8 cellular contexts compared by ENCODE assay signal in the genomic region with DNA sequence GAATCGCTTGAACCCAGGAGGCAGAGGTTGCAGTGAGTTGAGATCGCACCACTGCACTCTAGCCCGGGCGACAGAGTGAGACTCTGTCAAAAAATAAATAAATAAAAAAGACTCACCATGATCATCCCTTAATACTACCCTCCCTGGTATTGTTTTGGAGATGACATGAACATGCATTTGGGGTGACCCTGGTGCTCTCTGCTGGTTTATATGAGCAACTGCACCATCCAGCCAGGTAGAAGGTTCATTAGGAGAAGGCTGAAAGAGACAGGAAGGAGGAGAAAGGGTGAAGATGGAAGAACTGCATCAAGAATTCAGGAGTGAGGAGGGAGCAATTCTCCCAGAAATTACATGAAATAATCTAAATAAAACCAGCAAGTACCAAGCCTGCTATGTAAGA. TPM values are rescaled to one million over a fixed set of nuclear protein-coding genes. Genes with fewer than 3 reads are reported as not detected.
DNase-seq lines count a peak whose midpoint lies in the region; ATAC-seq and TF ChIP-seq lines count a peak whose summit lies in the region.

No MANE protein-coding gene starts in this region.

- peaks cover 53% of the 10 kb centered on the region for H3K27me3 ChIP-seq in WERI-Rb-1 (ENCODE audit: insufficient read depth, low read depth, severe bottlenecking)

- H3K27ac ChIP-seq in WERI-Rb-1: no peak overlapping the region

- TF ChIP-seq CTCF in WERI-Rb-1 (IDR thresholded peaks at IDR 0.05; ENCODE audit: low read depth, low read length) (peak; percentile 66), fibroblast of villous mesenchyme (IDR thresholded peaks at IDR 0.05; ENCODE audit: insufficient read depth, low read depth, low read length) (peak; percentile 85), progenitor cell of endocrine pancreas (IDR thresholded peaks at IDR 0.05; ENCODE audit: unreplicated experiment) (peak; percentile 69)

- no peaks in the 10 kb centered on the region for H3K9me3 ChIP-seq in WERI-Rb-1 (ENCODE audit: severe bottlenecking)

- peak; percentile 64 for ATAC-seq in stimulated activated naive CD8-positive, alpha-beta T cell treated with anti-CD3 and anti-CD28 coated beads, Interleukin-15, amount 100 ng/mL, for 72 hours
- no peak for ATAC-seq in stimulated activated naive CD8-positive, alpha-beta T cell treated with anti-CD3 and anti-CD28 coated beads, Interleukin-15, Interleukin-2, amounts not matched to agents 100 U/mL and 50 U/mL, for 24 hours
- no peak for ATAC-seq in GM21786 (IDR thresholded peaks at IDR 0.05; ENCODE audit: unreplicated experiment)

- H3K36me3 Mint-ChIP-seq in progenitor cell of endocrine pancreas (ENCODE audit: insufficient read depth): no peaks in the 10 kb centered on the region
- H3K36me3 Mint-ChIP-seq in activated T-helper 1 cell treated with anti-CD3 and anti-CD28 coated beads, Interleukin-12 subunit alpha, Interleukin-12 subunit beta, Interleukin-2, Interleukin-4 antibody, amounts not matched to agents 30 ng/mL and 10 ng/mL and 1 ng/mL, durations not matched to agents 14 hours and 24 hours and 36 hours (ENCODE audit: low read depth): no peaks in the 10 kb centered on the region

- intact Hi-C loops in activated T-helper 1 cell treated with anti-CD3 and anti-CD28 coated beads, Interleukin-12 subunit alpha, Interleukin-12 subunit beta, Interleukin-2, Interleukin-4 antibody, amounts not matched to agents 30 ng/mL and 10 ng/mL and 1 ng/mL, durations not matched to agents 14 hours and 24 hours and 36 hours (cut with micrococcal nuclease): loop anchor here (1.0 to 2.0 kb wide), 2 partner anchors 104 to 416 kb away; no protein-coding TSS in a partner anchor

- no peaks in the 10 kb centered on the region for H3K4me1 Mint-ChIP-seq in stimulated activated naive CD8-positive, alpha-beta T cell treated with anti-CD3 and anti-CD28 coated beads, Interleukin-15, amount 100 ng/mL, for 72 hours
- peaks cover 5% of the 10 kb centered on the region for H3K4me1 Mint-ChIP-seq in progenitor cell of endocrine pancreas (ENCODE audit: low read depth)
- H3K4me1 Mint-ChIP-seq in activated T-helper 1 cell treated with anti-CD3 and anti-CD28 coated beads, Interleukin-12 subunit alpha, Interleukin-12 subunit beta, Interleukin-2, Interleukin-4 antibody, amounts not matched to agents 30 ng/mL and 10 ng/mL and 1 ng/mL, durations not matched to agents 14 hours and 24 hours and 36 hours (ENCODE audit: low read depth): no peaks in the 10 kb centered on the region

- DNase-seq in stimulated activated naive CD8-positive, alpha-beta T cell treated with anti-CD3 and anti-CD28 coated beads, Interleukin-15, amount 100 ng/mL, for 72 hours: peak; percentile 19 to 27
- DNase-seq in stimulated activated naive CD8-positive, alpha-beta T cell treated with anti-CD3 and anti-CD28 coated beads, Interleukin-15, Interleukin-2, amounts not matched to agents 100 U/mL and 50 U/mL, for 24 hours: no peak
- peak; percentile 35 for DNase-seq in MV-4-11 (lab: John Stamatoyannopoulos, UW)
- DNase-seq in WERI-Rb-1: peak; percentile 25
- peak; percentile 59 for DNase-seq in fibroblast of villous mesenchyme (ENCODE audit: low read depth)
- no peak for DNase-seq in progenitor cell of endocrine pancreas (ENCODE audit: low spot score, unreplicated experiment)
- DNase-seq in activated T-helper 1 cell treated with anti-CD3 and anti-CD28 coated beads, Interleukin-12 subunit alpha, Interleukin-12 subunit beta, Interleukin-2, Interleukin-4 antibody, amounts not matched to agents 30 ng/mL and 10 ng/mL and 1 ng/mL, durations not matched to agents 14 hours and 24 hours and 36 hours (ENCODE audit: low spot score): no peak

- H3K4me3 ChIP-seq in WERI-Rb-1 (ENCODE audit: low read depth, low read length): no peak overlapping the region
- no peak overlapping the region for H3K4me3 ChIP-seq in fibroblast of villous mesenchyme (ENCODE audit: low read depth, low read length)

- no peaks in the 10 kb centered on the region for H3K9me3 Mint-ChIP-seq in stimulated activated naive CD8-positive, alpha-beta T cell treated with anti-CD3 and anti-CD28 coated beads, Interleukin-15, amount 100 ng/mL, for 72 hours
- H3K9me3 Mint-ChIP-seq in progenitor cell of endocrine pancreas (ENCODE audit: low read depth): no peaks in the 10 kb centered on the region
- H3K9me3 Mint-ChIP-seq in activated T-helper 1 cell treated with anti-CD3 and anti-CD28 coated beads, Interleukin-12 subunit alpha, Interleukin-12 subunit beta, Interleukin-2, Interleukin-4 antibody, amounts not matched to agents 30 ng/mL and 10 ng/mL and 1 ng/mL, durations not matched to agents 14 hours and 24 hours and 36 hours: no peaks in the 10 kb centered on the region

- H3K36me3 ChIP-seq in WERI-Rb-1: no peaks in the 10 kb centered on the region

- H3K4me3 Mint-ChIP-seq in stimulated activated naive CD8-positive, alpha-beta T cell treated with anti-CD3 and anti-CD28 coated beads, Interleukin-15, amount 100 ng/mL, for 72 hours: no peak overlapping the region
- H3K4me3 Mint-ChIP-seq in progenitor cell of endocrine pancreas (ENCODE audit: low read depth): no peak overlapping the region
- no peak overlapping the region for H3K4me3 Mint-ChIP-seq in activated T-helper 1 cell treated with anti-CD3 and anti-CD28 coated beads, Interleukin-12 subunit alpha, Interleukin-12 subunit beta, Interleukin-2, Interleukin-4 antibody, amounts not matched to agents 30 ng/mL and 10 ng/mL and 1 ng/mL, durations not matched to agents 14 hours and 24 hours and 36 hours

- no peak overlapping the region for H3K27ac Mint-ChIP-seq in stimulated activated naive CD8-positive, alpha-beta T cell treated with anti-CD3 and anti-CD28 coated beads, Interleukin-15, amount 100 ng/mL, for 72 hours
- no peak overlapping the region for H3K27ac Mint-ChIP-seq in progenitor cell of endocrine pancreas
- no peak overlapping the region for H3K27ac Mint-ChIP-seq in activated T-helper 1 cell treated with anti-CD3 and anti-CD28 coated beads, Interleukin-12 subunit alpha, Interleukin-12 subunit beta, Interleukin-2, Interleukin-4 antibody, amounts not matched to agents 30 ng/mL and 10 ng/mL and 1 ng/mL, durations not matched to agents 14 hours and 24 hours and 36 hours

- H3K27me3 Mint-ChIP-seq in stimulated activated naive CD8-positive, alpha-beta T cell treated with anti-CD3 and anti-CD28 coated beads, Interleukin-15, amount 100 ng/mL, for 72 hours: peaks cover 8% of the 10 kb centered on the region
- peaks cover 20% of the 10 kb centered on the region for H3K27me3 Mint-ChIP-seq in progenitor cell of endocrine pancreas
- H3K27me3 Mint-ChIP-seq in activated T-helper 1 cell treated with anti-CD3 and anti-CD28 coated beads, Interleukin-12 subunit alpha, Interleukin-12 subunit beta, Interleukin-2, Interleukin-4 antibody, amounts not matched to agents 30 ng/mL and 10 ng/mL and 1 ng/mL, durations not matched to agents 14 hours and 24 hours and 36 hours (ENCODE audit: insufficient read depth): peaks cover 28% of the 10 kb centered on the region

RNA-seq across cellular contexts. Expression of gene SLC5A1, which starts 37.8 kb away (rescaled TPM):
- total RNA-seq in fibroblast of villous mesenchyme: not detected in 2 replicates
- not detected in 2 replicates for total RNA-seq in progenitor cell of endocrine pancreas
- total RNA-seq in activated T-helper 1 cell treated with anti-CD3 and anti-CD28 coated beads, Interleukin-12 subunit alpha, Interleukin-12 subunit beta, Interleukin-2, Interleukin-4 antibody, amounts not matched to agents 30 ng/mL and 10 ng/mL and 1 ng/mL, durations not matched to agents 14 hours and 24 hours and 36 hours: not detected in 2 replicates

Comparison
In these comparisons a context has a peak if more than half of its experiments do, and no peak if none do; other contexts are left out.
1. DNase-seq: peak in stimulated activated naive CD8-positive, alpha-beta T cell treated with anti-CD3 and anti-CD28 coated beads, Interleukin-15, amount 100 ng/mL, for 72 hours (2 of 2), MV-4-11 (single experiment), WERI-Rb-1 (single experiment) and fibroblast of villous mesenchyme (single experiment); none in stimulated activated naive CD8-positive, alpha-beta T cell treated with anti-CD3 and anti-CD28 coated beads, Interleukin-15, Interleukin-2, amounts not matched to agents 100 U/mL and 50 U/mL, for 24 hours (single experiment), progenitor cell of endocrine pancreas (single experiment) and activated T-helper 1 cell treated with anti-CD3 and anti-CD28 coated beads, Interleukin-12 subunit alpha, Interleukin-12 subunit beta, Interleukin-2, Interleukin-4 antibody, amounts not matched to agents 30 ng/mL and 10 ng/mL and 1 ng/mL, durations not matched to agents 14 hours and 24 hours and 36 hours (single experiment).
2. Peak in every context shown above with its lines, with median percentiles within 50 percentile points of each other: CTCF ChIP-seq.